ENCODE assay signal across 27 cellular contexts in genomic region chr2:162749456-162749855, GRCh38.
"Had no signal": no experiment of that assay in that cellular context is flagged by ENCODE, and none has a peak within 500 bp of the region (broad histone marks: within the 10 kb centered on the region; RNA-seq: fewer than 3 reads in every experiment).

No MANE protein-coding gene starts in this region.

- H3K4me3 Mint-ChIP-seq: stimulated activated effector memory CD8-positive, alpha-beta T cell treated with anti-CD3 and anti-CD28 coated beads, Interleukin-12 subunit alpha, Interleukin-12 subunit beta, amount 100 ng/mL, for 72 hours; stimulated activated memory B cell treated with anti-CD40 and anti-IgM and Interleukin-4, amounts not matched to agents 10 μg/mL and 1 μg/mL and 100 μg/mL, for 72 hours; stimulated activated naive CD8-positive, alpha-beta T cell treated with anti-CD3 and anti-CD28 coated beads, Interleukin-15, amount 100 ng/mL, for 72 hours; stimulated activated naive CD8-positive, alpha-beta T cell treated with anti-CD3 and anti-CD28 coated beads, Interleukin-15, Interleukin-2, amounts not matched to agents 100 ng/mL and 50 ng/mL, for 24 hours; type B pancreatic cell had no signal

- H3K9me3 Mint-ChIP-seq: stimulated activated naive CD8-positive, alpha-beta T cell treated with anti-CD3 and anti-CD28 coated beads, Interleukin-15, Interleukin-2, amounts not matched to agents 100 ng/mL and 50 ng/mL, for 24 hours; type B pancreatic cell had no signal

- H3K36me3 ChIP-seq: stomach, suprapubic skin, thoracic aorta, thyroid gland, tibial artery, tibial nerve, transverse colon, upper lobe of left lung, upper lobe of right lung, uterus, vagina had no signal

- H3K27me3 Mint-ChIP-seq: stimulated activated memory B cell treated with anti-CD40 and anti-IgM and Interleukin-4, amounts not matched to agents 10 μg/mL and 1 μg/mL and 100 μg/mL, for 72 hours; stimulated activated naive CD8-positive, alpha-beta T cell treated with anti-CD3 and anti-CD28 coated beads, Interleukin-15, amount 100 ng/mL, for 72 hours; stimulated activated naive CD8-positive, alpha-beta T cell treated with anti-CD3 and anti-CD28 coated beads, Interleukin-15, Interleukin-2, amounts not matched to agents 100 ng/mL and 50 ng/mL, for 24 hours; type B pancreatic cell had no signal

- H3K4me1 ChIP-seq: stomach, suprapubic skin, testis, thyroid gland, tibial artery, tibial nerve, transverse colon, upper lobe of left lung, upper lobe of right lung, uterus, vagina had no signal

- DNase-seq: stimulated activated CD4-positive, alpha-beta T cell treated with anti-CD3 and anti-CD28 coated beads, Interleukin-2, amount 100 ng/mL, for 48 hours; stimulated activated CD4-positive, alpha-beta T cell treated with anti-CD3 and anti-CD28 coated beads, Interleukin-4, amount 100 ng/mL, for 1 hour; stimulated activated CD4-positive, alpha-beta T cell treated with anti-CD3 and anti-CD28 coated beads, Interleukin-4, amount 100 ng/mL, for 24 hours; stimulated activated CD4-positive, alpha-beta T cell treated with anti-CD3 and anti-CD28 coated beads, Interleukin-4, amount 100 ng/mL, for 4 hours; stimulated activated CD8-positive, alpha-beta memory T cell treated with anti-CD3 and anti-CD28 coated beads, Interleukin-4, amount 100 ng/mL, for 48 hours; stimulated activated naive CD4-positive, alpha-beta T cell; stimulated activated naive CD4-positive, alpha-beta T cell treated with Interleukin-2 at 50 U/mL for 16 hours; stimulated activated naive CD8-positive, alpha-beta T cell treated with anti-CD3 and anti-CD28 coated beads, Interleukin-15, amount 100 ng/mL, for 72 hours; stimulated activated naive CD8-positive, alpha-beta T cell treated with anti-CD3 and anti-CD28 coated beads, Interleukin-15, Interleukin-2, amounts not matched to agents 100 U/mL and 50 U/mL, for 24 hours; stomach; substantia nigra; testis; thyroid gland; tibial artery; transverse colon; trophoblast cell; upper lobe of left lung; upper lobe of right lung; uterus had no signal

- H3K4me3 ChIP-seq: stomach, suprapubic skin, testis, thoracic aorta, thyroid gland, tibial artery, tibial nerve, transverse colon, upper lobe of left lung, upper lobe of right lung, uterus, vagina had no signal

- H3K27ac ChIP-seq: stomach, suprapubic skin, testis, thoracic aorta, thyroid gland, tibial artery, tibial nerve, transverse colon, upper lobe of left lung, upper lobe of right lung, uterus, vagina had no signal

- H3K9me3 ChIP-seq: stomach, suprapubic skin, testis, thoracic aorta, thyroid gland, tibial artery, tibial nerve, transverse colon, upper lobe of left lung, upper lobe of right lung, uterus, vagina had no signal

- H3K27ac Mint-ChIP-seq: stimulated activated effector memory CD8-positive, alpha-beta T cell treated with anti-CD3 and anti-CD28 coated beads, Interleukin-12 subunit alpha, Interleukin-12 subunit beta, amount 100 ng/mL, for 72 hours; stimulated activated memory B cell treated with anti-CD40 and anti-IgM and Interleukin-4, amounts not matched to agents 10 μg/mL and 1 μg/mL and 100 μg/mL, for 72 hours; stimulated activated naive CD8-positive, alpha-beta T cell treated with anti-CD3 and anti-CD28 coated beads, Interleukin-15, amount 100 ng/mL, for 72 hours; stimulated activated naive CD8-positive, alpha-beta T cell treated with anti-CD3 and anti-CD28 coated beads, Interleukin-15, Interleukin-2, amounts not matched to agents 100 ng/mL and 50 ng/mL, for 24 hours; type B pancreatic cell had no signal

- H3K4me1 Mint-ChIP-seq: stimulated activated effector memory CD8-positive, alpha-beta T cell treated with anti-CD3 and anti-CD28 coated beads, Interleukin-12 subunit alpha, Interleukin-12 subunit beta, amount 100 ng/mL, for 72 hours; stimulated activated memory B cell treated with anti-CD40 and anti-IgM and Interleukin-4, amounts not matched to agents 10 μg/mL and 1 μg/mL and 100 μg/mL, for 72 hours; stimulated activated naive CD8-positive, alpha-beta T cell treated with anti-CD3 and anti-CD28 coated beads, Interleukin-15, amount 100 ng/mL, for 72 hours had no signal

- H3K36me3 Mint-ChIP-seq: stimulated activated effector memory CD8-positive, alpha-beta T cell treated with anti-CD3 and anti-CD28 coated beads, Interleukin-12 subunit alpha, Interleukin-12 subunit beta, amount 100 ng/mL, for 72 hours; stimulated activated memory B cell treated with anti-CD40 and anti-IgM and Interleukin-4, amounts not matched to agents 10 μg/mL and 1 μg/mL and 100 μg/mL, for 72 hours; type B pancreatic cell had no signal

- H3K27me3 ChIP-seq: stomach, suprapubic skin, testis, thyroid gland, tibial artery, tibial nerve, transverse colon, upper lobe of left lung, upper lobe of right lung, uterus, vagina had no signal

- ATAC-seq: stimulated activated effector memory CD8-positive, alpha-beta T cell treated with anti-CD3 and anti-CD28 coated beads, Interleukin-12 subunit alpha, Interleukin-12 subunit beta, amount 100 ng/mL, for 72 hours; stimulated activated memory B cell treated with anti-CD40 and anti-IgM and Interleukin-4, amounts not matched to agents 10 μg/mL and 1 μg/mL and 100 μg/mL, for 72 hours; stimulated activated naive CD8-positive, alpha-beta T cell treated with anti-CD3 and anti-CD28 coated beads, Interleukin-15, amount 100 ng/mL, for 72 hours; stimulated activated naive CD8-positive, alpha-beta T cell treated with anti-CD3 and anti-CD28 coated beads, Interleukin-15, Interleukin-2, amounts not matched to agents 100 U/mL and 50 U/mL, for 24 hours had no signal
